In genomic region chr7:86762129-86762528, GRCh38 we compare ENCODE assay signal across 24 cellular contexts.
A peak's percentile ranks its signal among the peaks of the same experiment; 100 is the strongest.
DNase-seq lines count a peak whose midpoint lies in the region; ATAC-seq, FAIRE-seq and TF ChIP-seq lines count a peak whose summit lies in the region.
"Had no signal": no experiment of that assay in that cellular context is flagged by ENCODE, and none has a peak within 500 bp of the region (broad histone marks: within the 10 kb centered on the region; RNA-seq: fewer than 3 reads in every experiment).

No MANE protein-coding gene starts in this region.

- H4K91ac ChIP-seq in H1 (replicated peaks; ENCODE audit: insufficient read length, low read length): peak overlapping the region; percentile 2

- H3K9ac ChIP-seq in HUES64 (ENCODE audit: low read depth, low read length) (no peak overlapping the region), H1 (replicated peaks in 1 of 4; ENCODE audit: extremely low read depth in 1 of 4, low read depth in 3 of 4, low read length in 3 of 4) (no peak overlapping the region)
- H3K9ac ChIP-seq: BLaER1 had no signal

- peaks cover 45% of the 10 kb centered on the region for H3K4me1 ChIP-seq in GM23338 (ENCODE audit: insufficient read depth)
- peaks cover 39% of the 10 kb centered on the region for H3K4me1 ChIP-seq in HUES64 (ENCODE audit: insufficient read depth, low read length)
- H3K4me1 ChIP-seq in H1 (replicated peaks in 1 of 4; ENCODE audit: control insufficient read depth in 3 of 4, insufficient read depth in 4 of 4, low read length in 3 of 4): peaks cover 0 to 19% (median 9%) of the 10 kb centered on the region in 4 experiments; a peak in 5 of 7 replicates
- H3K4me1 ChIP-seq: BLaER1, Caco-2 had no signal

- TF ChIP-seq CTCF in GM23338 (conservative IDR thresholded peaks at IDR 0.05; ENCODE audit: low read depth in 2 of 2): no peak
- TF ChIP-seq CTCF in H1 (IDR thresholded peaks at IDR 0.05; ENCODE audit: control extremely low read depth in 1 of 3, insufficient read depth in 1 of 3, low read depth in 1 of 3, low read length in 3 of 3): no peak

- no peak overlapping the region for H2BK5ac ChIP-seq in H1 (ENCODE audit: low read depth, low read length)

- TF ChIP-seq RAD21 in H1 (IDR thresholded peaks at IDR 0.05 in 1 of 2, conservative IDR thresholded peaks at IDR 0.05 in 1 of 2; ENCODE audit: low read depth in 2 of 2, low read length in 2 of 2): no peak

- ATAC-seq in GM23338 (peak; percentile 74), GM18511 (IDR thresholded peaks at IDR 0.05; ENCODE audit: unreplicated experiment) (no peak)
- no peak for ATAC-seq in activated CD4-positive, alpha-beta T cell treated with anti-CD3 and anti-CD28 coated beads for 36 hours
- ATAC-seq: CD8-positive, alpha-beta T cell; HCT116 had no signal

- H3K4me3 Mint-ChIP-seq in GM23338: no peak overlapping the region
- no peak overlapping the region for H3K4me3 Mint-ChIP-seq in activated T-cell treated with anti-CD3 and anti-CD28 coated beads, Interleukin-2, amount 50 U/mL, for 24 hours
- H3K4me3 Mint-ChIP-seq in activated CD4-positive, alpha-beta T cell treated with anti-CD3 and anti-CD28 coated beads for 36 hours: no peak overlapping the region
- H3K4me3 Mint-ChIP-seq: B cell; CD4-positive, CD25-positive, alpha-beta regulatory T cell; CD8-positive, alpha-beta T cell had no signal

- H3K14ac ChIP-seq in H1 (ENCODE audit: insufficient read length): no peak overlapping the region

- H3F3A ChIP-seq in GM23338 (replicated peaks; ENCODE audit: low read depth): no peaks in the 10 kb centered on the region

- no peaks in the 10 kb centered on the region for H3K23me2 ChIP-seq in H1 (ENCODE audit: low read depth, low read length)

- H2BK20ac ChIP-seq in H1 (ENCODE audit: low read length): no peak overlapping the region

- no peaks in the 10 kb centered on the region for H3K79me2 ChIP-seq in GM23338 (replicated peaks; ENCODE audit: insufficient read depth)
- H3K79me2 ChIP-seq in H1 (ENCODE audit: control insufficient read depth in 1 of 2, insufficient read depth in 2 of 2, low read length in 2 of 2): no peaks in the 10 kb centered on the region

- POLR2A ChIA-PET in H1 (lab: Charles Lee; ENCODE audit: partially characterized antibody): interaction anchor here (1.2 kb wide), 1 partner anchor 390 kb away, joined by 3 read pairs; the partner anchor contains the start of gene DMTF1
- POLR2A ChIA-PET in activated CD4-positive, alpha-beta T cell treated with anti-CD3 and anti-CD28 coated beads for 36 hours (lab: Charles Lee): no interaction called here

- no peak overlapping the region for H3K56ac ChIP-seq in H1 (replicated peaks; ENCODE audit: insufficient read length, low read depth, low read length)

- H3K18ac ChIP-seq in H1 (ENCODE audit: extremely low read depth, low read length): no peak overlapping the region

- no peak overlapping the region for H2BK120ac ChIP-seq in H1 (replicated peaks; ENCODE audit: low read depth, low read length)

- H3K4me2 ChIP-seq in GM23338 (0 out of 2 replicates have a peak overlapping the region, but pooled peaks have one; percentile 39), H1 (ENCODE audit: insufficient read depth in 1 of 2, low read depth in 2 of 2, low read length in 2 of 2) (peak overlapping the region in 1 of 2 experiments; percentile 3; a peak in 1 of 4 replicates)
- H3K4me2 ChIP-seq: BLaER1 had no signal

- H2BK12ac ChIP-seq in H1 (ENCODE audit: low read depth, low read length): no peak overlapping the region

- TF ChIP-seq EP300 in H1 (IDR thresholded peaks at IDR 0.05; ENCODE audit: borderline replicate concordance in 1 of 2, low read depth in 2 of 2, low read length in 2 of 2): no peak

- no peaks in the 10 kb centered on the region for H3K27me3 ChIP-seq in GM23338 (ENCODE audit: insufficient read depth)
- no peaks in the 10 kb centered on the region for H3K27me3 ChIP-seq in HUES64 (ENCODE audit: insufficient read depth, low read length)
- no peaks in the 10 kb centered on the region for H3K27me3 ChIP-seq in H1 (replicated peaks in 1 of 4; ENCODE audit: control insufficient read depth in 3 of 4, extremely low read depth in 1 of 4, insufficient read depth in 3 of 4, low read length in 3 of 4)
- H3K27me3 ChIP-seq: BLaER1 had no signal

- H3K23ac ChIP-seq in H1 (ENCODE audit: insufficient read length): no peak overlapping the region

- intact Hi-C loops in activated CD4-positive, alpha-beta T cell treated with anti-CD3 and anti-CD28 coated beads for 36 hours (cut with DNase I, micrococcal nuclease): no loop called here

- peak overlapping the region; percentile 87 for H3K27ac Mint-ChIP-seq in GM23338
- no peak overlapping the region for H3K27ac Mint-ChIP-seq in activated T-cell treated with anti-CD3 and anti-CD28 coated beads, Interleukin-2, amount 50 U/mL, for 24 hours
- H3K27ac Mint-ChIP-seq in activated CD4-positive, alpha-beta T cell treated with anti-CD3 and anti-CD28 coated beads for 36 hours: no peak overlapping the region
- H3K27ac Mint-ChIP-seq: B cell; CD4-positive, CD25-positive, alpha-beta regulatory T cell; CD8-positive, alpha-beta T cell had no signal

- no peak overlapping the region for H2AK5ac ChIP-seq in H1 (ENCODE audit: low read depth, low read length)

- no peak overlapping the region for H2AFZ ChIP-seq in GM23338
- H2AFZ ChIP-seq in H1 (ENCODE audit: low read length): no peak overlapping the region

- peaks cover 49% of the 10 kb centered on the region for H3K4me1 Mint-ChIP-seq in GM23338
- H3K4me1 Mint-ChIP-seq in activated T-cell treated with anti-CD3 and anti-CD28 coated beads, Interleukin-2, amount 50 U/mL, for 24 hours (ENCODE audit: low read depth): no peaks in the 10 kb centered on the region
- H3K4me1 Mint-ChIP-seq in activated CD4-positive, alpha-beta T cell treated with anti-CD3 and anti-CD28 coated beads for 36 hours: no peaks in the 10 kb centered on the region
- H3K4me1 Mint-ChIP-seq: B cell; CD4-positive, CD25-positive, alpha-beta regulatory T cell had no signal

- no peak overlapping the region for H4K8ac ChIP-seq in H1 (ENCODE audit: extremely low read depth, insufficient read depth, low read length)

- WGBS in HUES64: 79% methylated on average over 2 of the region's 2 CpGs
- 77% methylated on average over 2 of the region's 2 CpGs; no CpG with 5 or more reads in 1 of the 2 experiments for WGBS in H1 (ENCODE audit: extremely low coverage in 1 of 2, insufficient coverage in 1 of 2, insufficient read length in 1 of 2, insufficient replicate concordance in 2 of 2, low coverage in 1 of 2, low lambda C conversion rate in 2 of 2, missing lambda C conversion rate in 1 of 2), 2 experiments

- no peak overlapping the region for H2BK15ac ChIP-seq in H1 (ENCODE audit: low read length)

- H3K79me1 ChIP-seq in H1 (ENCODE audit: low read depth, low read length): no peaks in the 10 kb centered on the region

- no peak overlapping the region for H3K4ac ChIP-seq in H1 (replicated peaks; ENCODE audit: insufficient read length, low read depth, low read length)

- H3K36me3 ChIP-seq in GM23338 (ENCODE audit: insufficient read depth): no peaks in the 10 kb centered on the region
- no peaks in the 10 kb centered on the region for H3K36me3 ChIP-seq in HUES64 (ENCODE audit: insufficient read depth, low read length)
- no peaks in the 10 kb centered on the region for H3K36me3 ChIP-seq in H1 (ENCODE audit: control insufficient read depth in 2 of 4, insufficient read depth in 4 of 4, low read length in 3 of 4)
- H3K36me3 ChIP-seq: BLaER1 had no signal

- H3K4me3 ChIP-seq in GM23338: no peak overlapping the region
- H3K4me3 ChIP-seq in HUES64 (ENCODE audit: low read length): no peak overlapping the region
- H3K4me3 ChIP-seq in H1 (ENCODE audit: extremely low read depth in 1 of 4, insufficient read depth in 2 of 4, low read depth in 3 of 4, low read length in 4 of 4): no peak overlapping the region
- H3K4me3 ChIP-seq: BLaER1 had no signal

- H3K36me3 Mint-ChIP-seq in GM23338 (ENCODE audit: low read depth): no peaks in the 10 kb centered on the region; the same call in 2 of the 3 replicates
- no peaks in the 10 kb centered on the region for H3K36me3 Mint-ChIP-seq in activated T-cell treated with anti-CD3 and anti-CD28 coated beads, Interleukin-2, amount 50 U/mL, for 24 hours (ENCODE audit: low read depth)
- no peaks in the 10 kb centered on the region for H3K36me3 Mint-ChIP-seq in activated CD4-positive, alpha-beta T cell treated with anti-CD3 and anti-CD28 coated beads for 36 hours (ENCODE audit: low read depth)
- H3K36me3 Mint-ChIP-seq: CD4-positive, CD25-positive, alpha-beta regulatory T cell; CD8-positive, alpha-beta T cell had no signal

- H3K27me3 Mint-ChIP-seq in GM23338 (ENCODE audit: insufficient read depth, low read depth, poor library complexity): peaks cover 2% of the 10 kb centered on the region
- H3K27me3 Mint-ChIP-seq in activated T-cell treated with anti-CD3 and anti-CD28 coated beads, Interleukin-2, amount 50 U/mL, for 24 hours: no peaks in the 10 kb centered on the region
- H3K27me3 Mint-ChIP-seq in activated CD4-positive, alpha-beta T cell treated with anti-CD3 and anti-CD28 coated beads for 36 hours: no peaks in the 10 kb centered on the region
- H3K27me3 Mint-ChIP-seq: CD4-positive, CD25-positive, alpha-beta regulatory T cell had no signal

- H3K9me3 Mint-ChIP-seq in GM23338: no peaks in the 10 kb centered on the region
- H3K9me3 Mint-ChIP-seq in activated T-cell treated with anti-CD3 and anti-CD28 coated beads, Interleukin-2, amount 50 U/mL, for 24 hours: no peaks in the 10 kb centered on the region
- no peaks in the 10 kb centered on the region for H3K9me3 Mint-ChIP-seq in activated CD4-positive, alpha-beta T cell treated with anti-CD3 and anti-CD28 coated beads for 36 hours (ENCODE audit: low read depth)
- H3K9me3 Mint-ChIP-seq: CD8-positive, alpha-beta T cell had no signal

- CTCF ChIA-PET in H1 (lab: Charles Lee; ENCODE audit: partially characterized antibody): interaction anchor here (1.8 to 2.3 kb wide), 2 partner anchors 30 to 53 kb away, joined by 3 to 7 read pairs; no protein-coding TSS in a partner anchor
- CTCF ChIA-PET in activated CD4-positive, alpha-beta T cell treated with anti-CD3 and anti-CD28 coated beads for 36 hours (lab: Charles Lee): no interaction called here

- H3K9me3 ChIP-seq in HUES64 (ENCODE audit: insufficient read depth, low read depth, low read length): no peaks in the 10 kb centered on the region
- no peaks in the 10 kb centered on the region for H3K9me3 ChIP-seq in H1 (ENCODE audit: insufficient read depth in 2 of 2, low read depth in 1 of 2, low read length in 1 of 2)
- H3K9me3 ChIP-seq: BLaER1, Caco-2 had no signal

- TF ChIP-seq POLR2A in H1 (IDR thresholded peaks at IDR 0.05; ENCODE audit: control extremely low read depth in 1 of 2, low read depth in 2 of 2, low read length in 2 of 2): no peak

- DNase-seq in GM23338 (ENCODE audit: low spot score): peak; percentile 35
- DNase-seq in H1 (ENCODE audit: low read depth in 1 of 2, low spot score in 2 of 2): no peak
- DNase-seq in iPS-NIHi11 (ENCODE audit: low spot score): peak; percentile 15
- no peak for DNase-seq in medulla oblongata (ENCODE audit: extremely low spot score)
- DNase-seq in activated T-cell treated with anti-CD3 and anti-CD28 coated beads, Interleukin-2, amount 50 U/mL, for 24 hours: no peak
- no peak for DNase-seq in activated CD4-positive, alpha-beta T cell treated with anti-CD3 and anti-CD28 coated beads for 36 hours
- DNase-seq: Caco-2; CD4-positive, CD25-positive, alpha-beta regulatory T cell; CD8-positive, alpha-beta T cell; DMS153; DND-41; GOT3; H7 had no signal

- no peak overlapping the region for H4K5ac ChIP-seq in H1 (ENCODE audit: insufficient read length, low read depth, low read length)

- FAIRE-seq in H1 (lab: Jason Lieb, UNC): peak; percentile 7
- FAIRE-seq: A204.1, G401.6, GM12892, GM19239 had no signal

- H3K27ac ChIP-seq in GM23338 (ENCODE audit: low read depth) (peak overlapping the region; percentile 56; the same call in 1 of the 2 replicates), HUES64 (ENCODE audit: low read depth, low read length) (0 out of 2 replicates have a peak overlapping the region, but pooled peaks have one; percentile 16), H1 (ENCODE audit: low read depth, low read length) (no peak overlapping the region)
- H3K27ac ChIP-seq: 22Rv1, BLaER1, C4-2B had no signal

- H4K20me1 ChIP-seq in GM23338 (replicated peaks; ENCODE audit: insufficient read depth) (no peaks in the 10 kb centered on the region), H1 (replicated peaks in 1 of 2; ENCODE audit: control insufficient read depth in 1 of 2, insufficient read depth in 2 of 2, low read length in 2 of 2) (no peaks in the 10 kb centered on the region)
- H4K20me1 ChIP-seq: BLaER1 had no signal

- H3K9me2 ChIP-seq in GM23338 (ENCODE audit: insufficient read depth): peaks cover 5% of the 10 kb centered on the region; the same call in 1 of the 2 replicates

Comparison
In these comparisons a context has a peak if more than half of its experiments do, and no peak if none do; other contexts are left out.
1. DNase-seq: peak in GM23338 (single experiment) and iPS-NIHi11 (single experiment); none in H1 (0 of 2), medulla oblongata (single experiment), activated T-cell treated with anti-CD3 and anti-CD28 coated beads, Interleukin-2, amount 50 U/mL, for 24 hours (single experiment) and activated CD4-positive, alpha-beta T cell treated with anti-CD3 and anti-CD28 coated beads for 36 hours (single experiment).